ENCODE assay signal across 1 cellular context in the genomic region with DNA sequence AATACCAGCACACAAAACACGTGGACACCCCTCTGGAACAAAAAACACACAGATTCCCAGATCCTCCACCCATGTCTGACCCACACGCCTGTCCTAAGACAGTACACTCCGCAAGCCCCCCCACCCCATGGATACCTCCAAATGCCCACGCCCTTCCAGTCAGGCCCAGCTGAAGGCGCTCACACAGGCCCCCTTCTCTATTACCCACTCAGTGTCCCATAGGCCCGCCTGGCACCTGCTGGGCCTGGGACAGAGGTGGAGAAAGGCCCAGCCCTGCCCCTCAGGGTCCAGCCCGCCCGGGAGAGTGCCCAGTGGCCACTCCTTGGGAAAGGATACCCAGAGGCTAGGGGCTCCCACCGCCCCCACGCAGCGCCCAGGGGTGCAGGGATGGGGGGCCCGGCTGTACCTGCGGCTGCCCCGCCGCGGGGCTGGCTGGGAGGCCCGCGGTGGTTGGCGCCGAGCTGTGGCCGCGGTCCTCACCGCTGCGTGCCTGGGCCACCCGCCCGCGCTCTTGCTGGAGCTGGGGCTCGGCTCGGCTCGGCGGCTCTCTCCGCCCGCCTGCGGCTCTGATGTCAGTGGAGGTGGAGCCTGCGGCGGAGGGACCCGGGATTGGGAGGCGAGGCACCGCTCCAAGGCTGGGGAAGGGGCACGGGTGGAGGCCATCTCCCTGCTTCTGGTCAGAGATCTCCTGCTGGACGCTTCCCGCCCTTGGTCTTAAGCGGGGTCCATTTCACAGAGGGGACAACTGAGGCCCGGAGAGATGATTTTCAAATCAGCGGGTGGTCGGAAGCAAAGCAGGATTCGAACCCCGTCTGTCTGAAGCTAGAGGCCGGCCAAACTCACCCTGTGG.
TF ChIP-seq lines count a peak whose summit lies in the region.

A gene (minus strand): TSS at position 522 of the 850 bp plus-strand sequence. CDS start 2,198 bp downstream, outside the sequence.

TF ChIP-seq in HCT116, 20 proteins besides CTCF, POLR2A, EP300 and RAD21 (continued from another document):
- TF ChIP-seq, protein P1, sequence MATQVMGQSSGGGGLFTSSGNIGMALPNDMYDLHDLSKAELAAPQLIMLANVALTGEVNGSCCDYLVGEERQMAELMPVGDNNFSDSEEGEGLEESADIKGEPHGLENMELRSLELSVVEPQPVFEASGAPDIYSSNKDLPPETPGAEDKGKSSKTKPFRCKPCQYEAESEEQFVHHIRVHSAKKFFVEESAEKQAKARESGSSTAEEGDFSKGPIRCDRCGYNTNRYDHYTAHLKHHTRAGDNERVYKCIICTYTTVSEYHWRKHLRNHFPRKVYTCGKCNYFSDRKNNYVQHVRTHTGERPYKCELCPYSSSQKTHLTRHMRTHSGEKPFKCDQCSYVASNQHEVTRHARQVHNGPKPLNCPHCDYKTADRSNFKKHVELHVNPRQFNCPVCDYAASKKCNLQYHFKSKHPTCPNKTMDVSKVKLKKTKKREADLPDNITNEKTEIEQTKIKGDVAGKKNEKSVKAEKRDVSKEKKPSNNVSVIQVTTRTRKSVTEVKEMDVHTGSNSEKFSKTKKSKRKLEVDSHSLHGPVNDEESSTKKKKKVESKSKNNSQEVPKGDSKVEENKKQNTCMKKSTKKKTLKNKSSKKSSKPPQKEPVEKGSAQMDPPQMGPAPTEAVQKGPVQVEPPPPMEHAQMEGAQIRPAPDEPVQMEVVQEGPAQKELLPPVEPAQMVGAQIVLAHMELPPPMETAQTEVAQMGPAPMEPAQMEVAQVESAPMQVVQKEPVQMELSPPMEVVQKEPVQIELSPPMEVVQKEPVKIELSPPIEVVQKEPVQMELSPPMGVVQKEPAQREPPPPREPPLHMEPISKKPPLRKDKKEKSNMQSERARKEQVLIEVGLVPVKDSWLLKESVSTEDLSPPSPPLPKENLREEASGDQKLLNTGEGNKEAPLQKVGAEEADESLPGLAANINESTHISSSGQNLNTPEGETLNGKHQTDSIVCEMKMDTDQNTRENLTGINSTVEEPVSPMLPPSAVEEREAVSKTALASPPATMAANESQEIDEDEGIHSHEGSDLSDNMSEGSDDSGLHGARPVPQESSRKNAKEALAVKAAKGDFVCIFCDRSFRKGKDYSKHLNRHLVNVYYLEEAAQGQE (IDR thresholded peaks at IDR 0.05; ENCODE audit: low read depth): no peak
- no peak for TF ChIP-seq FOSL1 (IDR thresholded peaks at IDR 0.05; ENCODE audit: low read depth)
- no peak for TF ChIP-seq EZH2 (IDR thresholded peaks at IDR 0.05)
- TF ChIP-seq, protein P2, sequence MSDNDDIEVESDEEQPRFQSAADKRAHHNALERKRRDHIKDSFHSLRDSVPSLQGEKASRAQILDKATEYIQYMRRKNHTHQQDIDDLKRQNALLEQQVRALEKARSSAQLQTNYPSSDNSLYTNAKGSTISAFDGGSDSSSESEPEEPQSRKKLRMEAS (IDR thresholded peaks at IDR 0.05): peak; percentile 32; the same call in 1 of the 2 replicates
- TF ChIP-seq, protein P3, sequence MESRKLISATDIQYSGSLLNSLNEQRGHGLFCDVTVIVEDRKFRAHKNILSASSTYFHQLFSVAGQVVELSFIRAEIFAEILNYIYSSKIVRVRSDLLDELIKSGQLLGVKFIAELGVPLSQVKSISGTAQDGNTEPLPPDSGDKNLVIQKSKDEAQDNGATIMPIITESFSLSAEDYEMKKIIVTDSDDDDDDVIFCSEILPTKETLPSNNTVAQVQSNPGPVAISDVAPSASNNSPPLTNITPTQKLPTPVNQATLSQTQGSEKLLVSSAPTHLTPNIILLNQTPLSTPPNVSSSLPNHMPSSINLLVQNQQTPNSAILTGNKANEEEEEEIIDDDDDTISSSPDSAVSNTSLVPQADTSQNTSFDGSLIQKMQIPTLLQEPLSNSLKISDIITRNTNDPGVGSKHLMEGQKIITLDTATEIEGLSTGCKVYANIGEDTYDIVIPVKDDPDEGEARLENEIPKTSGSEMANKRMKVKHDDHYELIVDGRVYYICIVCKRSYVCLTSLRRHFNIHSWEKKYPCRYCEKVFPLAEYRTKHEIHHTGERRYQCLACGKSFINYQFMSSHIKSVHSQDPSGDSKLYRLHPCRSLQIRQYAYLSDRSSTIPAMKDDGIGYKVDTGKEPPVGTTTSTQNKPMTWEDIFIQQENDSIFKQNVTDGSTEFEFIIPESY (IDR thresholded peaks at IDR 0.05; ENCODE audit: extremely low read depth, insufficient replicate concordance, low read length): no peak
TF ChIP-seq in HCT116: peak in this region for 4.
